ENCODE assay signal across 18 cellular contexts in the genomic region with DNA sequence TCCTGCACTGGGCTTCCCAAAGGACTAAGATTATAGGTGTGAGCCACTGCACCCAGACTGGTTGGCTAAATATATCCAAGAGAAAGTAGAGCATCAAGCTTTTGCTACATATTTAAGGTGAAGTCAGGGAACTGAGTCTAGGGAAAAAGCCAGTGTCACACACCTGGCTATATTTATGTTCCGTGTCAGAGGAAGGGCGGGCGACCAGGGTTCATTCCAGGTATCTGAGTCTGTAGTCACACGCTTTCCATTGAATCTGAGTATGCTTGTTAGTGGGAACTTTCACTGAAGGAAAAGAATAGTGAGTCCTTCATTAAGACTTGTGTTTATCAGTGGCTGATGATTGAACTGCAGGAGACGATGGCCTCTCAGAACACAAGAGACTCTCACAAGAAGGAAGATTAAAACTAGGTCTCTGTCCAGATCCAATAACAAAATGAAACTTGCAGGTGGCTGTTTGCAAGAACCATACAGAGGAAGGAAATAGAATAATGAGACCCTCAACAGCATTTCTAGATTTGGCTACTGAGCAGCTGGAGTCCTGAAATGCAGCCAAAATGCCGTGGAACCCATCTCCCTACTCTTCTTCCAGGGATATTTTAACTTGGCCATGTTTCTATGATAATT.
DNase-seq lines count a peak whose midpoint lies in the region; ATAC-seq and TF ChIP-seq lines count a peak whose summit lies in the region.
"Had no signal": no experiment of that assay in that cellular context is flagged by ENCODE, and none has a peak within 500 bp of the region (broad histone marks: within the 10 kb centered on the region; RNA-seq: fewer than 3 reads in every experiment).

No MANE protein-coding gene starts in this region.

- DNase-seq in A673 (ENCODE audit: low spot score) (peak; percentile 65), OCI-LY7 (ENCODE audit: low spot score) (peak; percentile 26), left colon (no peak), Karpas-422 (no peak), GOT3 (lab: John Stamatoyannopoulos, UW) (no peak), 8988T (no peak)
- DNase-seq: EL, GF-D8, NCI-H1048, NCI-H1417 treated with DMSO at 0.1 percent for 48 hours, NCI-H187, NCI-H69, Peyer's patch, T-helper 1 cell had no signal

- H3K4me1 ChIP-seq in A673 (ENCODE audit: insufficient read depth, low read length, poor library complexity, severe bottlenecking) (peaks cover 20% of the 10 kb centered on the region), BLaER1 (peaks cover 67% of the 10 kb centered on the region), OCI-LY7 (ENCODE audit: insufficient read depth, low read length, poor library complexity, severe bottlenecking) (peaks cover 11% of the 10 kb centered on the region), Karpas-422 (ENCODE audit: low read length) (no peaks in the 10 kb centered on the region)
- H3K4me1 ChIP-seq: Peyer's patch had no signal

- H3K27ac ChIP-seq in A673 (ENCODE audit: low read depth, low read length, poor library complexity, severe bottlenecking) (no peak overlapping the region), BLaER1 (no peak overlapping the region; the same call in 1 of the 2 replicates), OCI-LY7 (ENCODE audit: low read depth, low read length, poor library complexity, severe bottlenecking) (no peak overlapping the region), Karpas-422 (ENCODE audit: low read length) (no peak overlapping the region)
- H3K27ac ChIP-seq: Peyer's patch, SJSA1 had no signal

- H4K20me1 ChIP-seq in BLaER1 (no peaks in the 10 kb centered on the region), OCI-LY7 (ENCODE audit: insufficient read depth, low read length) (no peaks in the 10 kb centered on the region), Karpas-422 (ENCODE audit: insufficient read depth, low read depth, low read length) (no peaks in the 10 kb centered on the region)

- no peak overlapping the region for H3K9ac ChIP-seq in BLaER1
- no peak overlapping the region for H3K9ac ChIP-seq in Karpas-422 (ENCODE audit: low read length)

- H3K4me2 ChIP-seq in BLaER1 (peak overlapping the region; percentile 76), OCI-LY7 (ENCODE audit: low read length) (peak overlapping the region; percentile 21), Karpas-422 (ENCODE audit: low read depth, low read length, poor library complexity, severe bottlenecking) (no peak overlapping the region)

- H3K4me3 ChIP-seq in A673 (ENCODE audit: low read depth, low read length, poor library complexity, severe bottlenecking) = no peak overlapping the region
- no peak overlapping the region for H3K4me3 ChIP-seq in BLaER1
- no peak overlapping the region for H3K4me3 ChIP-seq in OCI-LY7 (ENCODE audit: low read depth, low read length, poor library complexity, severe bottlenecking)
- H3K4me3 ChIP-seq in Karpas-422 (ENCODE audit: low read length) = no peak overlapping the region
- H3K4me3 ChIP-seq: HAP-1, Peyer's patch, SJSA1 had no signal

- H3K36me3 ChIP-seq in A673 (ENCODE audit: insufficient read depth, low read length, poor library complexity, severe bottlenecking) = no peaks in the 10 kb centered on the region
- no peaks in the 10 kb centered on the region for H3K36me3 ChIP-seq in BLaER1
- H3K36me3 ChIP-seq in OCI-LY7 (ENCODE audit: insufficient read depth, low read length) = no peaks in the 10 kb centered on the region
- H3K36me3 ChIP-seq in Karpas-422 (ENCODE audit: insufficient read depth, low read length) = no peaks in the 10 kb centered on the region
- H3K36me3 ChIP-seq: HAP-1, Peyer's patch, SJSA1 had no signal

- POLR2A ChIA-PET in A673 (lab: Charles Lee; ENCODE audit: low non-redundant PET) (no interaction called here), OCI-LY7 (lab: Charles Lee) (interaction anchor here (0.5 kb wide), 1 partner anchor 9 kb away, joined by 4 read pairs; no protein-coding TSS in a partner anchor)

- TF ChIP-seq CTCF in A673 (conservative IDR thresholded peaks at IDR 0.05; ENCODE audit: low read depth, low read length) = no peak
- no peak for TF ChIP-seq CTCF in OCI-LY7 (conservative IDR thresholded peaks at IDR 0.05; ENCODE audit: low read length)

- CTCF ChIA-PET in A673 (lab: Charles Lee) = interaction anchor here (1.7 kb wide), 1 partner anchor 49 kb away, joined by 7 read pairs; no protein-coding TSS in a partner anchor
- CTCF ChIA-PET in OCI-LY7 (lab: Charles Lee; ENCODE audit: unreplicated experiment) = no interaction called here

- H3K9me2 ChIP-seq in OCI-LY7 (ENCODE audit: insufficient read depth, low read length) (no peaks in the 10 kb centered on the region), Karpas-422 (replicated peaks; ENCODE audit: insufficient read depth, low read length) (no peaks in the 10 kb centered on the region)

- H3K79me2 ChIP-seq in OCI-LY7 (ENCODE audit: insufficient read depth, low read depth, low read length) (no peaks in the 10 kb centered on the region), Karpas-422 (ENCODE audit: low read length) (no peaks in the 10 kb centered on the region)

- no peaks in the 10 kb centered on the region for H3K9me3 ChIP-seq in A673 (ENCODE audit: low read depth, low read length, poor library complexity, severe bottlenecking)
- peaks cover 12% of the 10 kb centered on the region for H3K9me3 ChIP-seq in BLaER1
- H3K9me3 ChIP-seq in OCI-LY7 (ENCODE audit: low read length) = no peaks in the 10 kb centered on the region
- no peaks in the 10 kb centered on the region for H3K9me3 ChIP-seq in Karpas-422 (ENCODE audit: low read length)
- H3K9me3 ChIP-seq: HAP-1, Peyer's patch, SJSA1 had no signal

- intact Hi-C loops in A673 (cut with micrococcal nuclease; ENCODE audit: unreplicated experiment) = no loop called here
- intact Hi-C loops in OCI-LY7 (cut with micrococcal nuclease; ENCODE audit: unreplicated experiment) = no loop called here
- intact Hi-C loops in left colon (cut with DNase I, micrococcal nuclease) = no loop called here

- BruUV-seq in A673 (replicated peaks; lab: Mats Ljungman, UMichigan) = no TSS peak
- BruUV-seq in OCI-LY7 (replicated peaks; lab: Mats Ljungman, UMichigan) = no TSS peak

- H2AFZ ChIP-seq in OCI-LY7 (ENCODE audit: low read length) (no peak overlapping the region), Karpas-422 (ENCODE audit: low read length) (no peak overlapping the region)

- ATAC-seq in left colon (peak; percentile 50), GM18520 (IDR thresholded peaks at IDR 0.05; ENCODE audit: unreplicated experiment) (no peak)

- H3K27me3 ChIP-seq in A673 (replicated peaks; ENCODE audit: insufficient read depth, low read depth, low read length, poor library complexity) = no peaks in the 10 kb centered on the region
- H3K27me3 ChIP-seq in BLaER1 = no peaks in the 10 kb centered on the region
- no peaks in the 10 kb centered on the region for H3K27me3 ChIP-seq in Karpas-422 (ENCODE audit: low read length)
- H3K27me3 ChIP-seq: Peyer's patch, SJSA1 had no signal

Comparison
In these comparisons a context has a peak if more than half of its experiments do, and no peak if none do; other contexts are left out.
1. DNase-seq: peak in A673 (single experiment) and OCI-LY7 (single experiment); none in left colon (0 of 2), Karpas-422 (single experiment), GOT3 (single experiment) and 8988T (single experiment).